In genomic region chr9:95382433-95382832, GRCh38 we compare ENCODE assay signal across 9 cellular contexts.
"Had no signal": no experiment of that assay in that cellular context is flagged by ENCODE, and none has a peak within 500 bp of the region (broad histone marks: within the 10 kb centered on the region; RNA-seq: fewer than 3 reads in every experiment).

No MANE protein-coding gene starts in this region.

- DNase-seq: activated CD4-positive, alpha-beta memory T cell treated with anti-CD3 and anti-CD28 coated beads, Interleukin-2, amount 10 ng/mL, durations not matched to agents 7 days and 5 days; activated naive CD8-positive, alpha-beta T cell treated with anti-CD3 and anti-CD28 coated beads, Interleukin-2, amount 10 ng/mL, durations not matched to agents 7 days and 5 days; aorta; dorsolateral prefrontal cortex; hypothalamus; natural killer cell; posterior cingulate gyrus; small intestine had no signal

- H3K27ac ChIP-seq: dorsolateral prefrontal cortex, right atrium auricular region had no signal

- H3K4me3 ChIP-seq: dorsolateral prefrontal cortex, right atrium auricular region had no signal

- H3K4me1 ChIP-seq: right atrium auricular region had no signal

- H3K27ac Mint-ChIP-seq: activated CD4-positive, alpha-beta memory T cell treated with anti-CD3 and anti-CD28 coated beads, Interleukin-2, amount 10 ng/mL, durations not matched to agents 7 days and 5 days; activated naive CD8-positive, alpha-beta T cell treated with anti-CD3 and anti-CD28 coated beads, Interleukin-2, amount 10 ng/mL, durations not matched to agents 7 days and 5 days; natural killer cell had no signal

- H3K27me3 ChIP-seq: right atrium auricular region had no signal

- H3K4me3 Mint-ChIP-seq: activated CD4-positive, alpha-beta memory T cell treated with anti-CD3 and anti-CD28 coated beads, Interleukin-2, amount 10 ng/mL, durations not matched to agents 7 days and 5 days; activated naive CD8-positive, alpha-beta T cell treated with anti-CD3 and anti-CD28 coated beads, Interleukin-2, amount 10 ng/mL, durations not matched to agents 7 days and 5 days; natural killer cell had no signal

- H3K36me3 ChIP-seq: right atrium auricular region had no signal

- H3K4me1 Mint-ChIP-seq: activated CD4-positive, alpha-beta memory T cell treated with anti-CD3 and anti-CD28 coated beads, Interleukin-2, amount 10 ng/mL, durations not matched to agents 7 days and 5 days; activated naive CD8-positive, alpha-beta T cell treated with anti-CD3 and anti-CD28 coated beads, Interleukin-2, amount 10 ng/mL, durations not matched to agents 7 days and 5 days; natural killer cell had no signal

- H3K9me3 ChIP-seq: right atrium auricular region had no signal

- H3K9me3 Mint-ChIP-seq: activated CD4-positive, alpha-beta memory T cell treated with anti-CD3 and anti-CD28 coated beads, Interleukin-2, amount 10 ng/mL, durations not matched to agents 7 days and 5 days; activated naive CD8-positive, alpha-beta T cell treated with anti-CD3 and anti-CD28 coated beads, Interleukin-2, amount 10 ng/mL, durations not matched to agents 7 days and 5 days; natural killer cell had no signal

- ATAC-seq: natural killer cell had no signal

- H3K36me3 Mint-ChIP-seq: activated naive CD8-positive, alpha-beta T cell treated with anti-CD3 and anti-CD28 coated beads, Interleukin-2, amount 10 ng/mL, durations not matched to agents 7 days and 5 days; natural killer cell had no signal
